ENCODE assay signal across 7 cellular contexts in the genomic region with DNA sequence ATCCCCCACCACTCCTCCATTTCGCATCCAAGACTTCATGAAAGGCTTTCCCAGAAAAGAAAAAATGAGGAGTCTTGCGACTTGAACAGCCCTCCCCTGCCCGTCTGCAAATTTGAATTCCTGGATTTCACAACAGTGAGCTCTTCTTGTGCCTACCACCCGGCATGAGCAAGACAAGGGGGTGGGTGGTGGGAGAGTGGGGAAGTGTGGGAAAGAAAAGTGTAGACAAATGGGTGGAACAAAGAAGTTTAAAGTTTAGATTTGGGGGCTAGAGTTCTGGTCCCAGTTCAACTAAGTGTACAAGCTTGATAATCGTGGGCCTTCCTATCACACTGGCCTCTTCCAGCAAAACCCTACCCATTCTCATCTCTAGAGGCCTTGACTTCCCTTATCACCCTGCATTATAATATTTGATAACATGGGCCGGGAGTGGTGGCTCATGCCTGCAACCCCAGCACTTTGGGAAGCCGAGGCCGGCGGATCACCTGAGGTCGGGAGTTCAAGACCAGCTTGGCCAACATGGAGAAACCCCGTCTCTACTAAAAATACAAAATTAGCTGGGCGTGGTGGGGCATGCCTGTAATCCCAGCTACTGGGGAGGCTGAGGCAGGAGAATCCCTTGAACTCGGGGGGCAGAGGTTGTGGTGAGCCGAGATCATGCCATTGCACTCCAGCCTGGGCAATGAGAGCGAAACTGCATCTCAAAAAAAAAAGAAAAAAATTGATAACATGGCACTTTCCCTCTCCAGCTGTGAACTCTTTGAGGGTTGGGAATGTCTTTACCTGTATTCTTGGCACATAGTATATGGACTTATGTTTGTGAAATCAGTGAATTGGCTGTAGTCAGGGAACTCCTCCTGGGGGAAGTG. TPM values are rescaled to one million over a fixed set of nuclear protein-coding genes. Genes with fewer than 3 reads are reported as not detected.
DNase-seq lines count a peak whose midpoint lies in the region; ATAC-seq and TF ChIP-seq lines count a peak whose summit lies in the region.

No MANE protein-coding gene starts in this region.

- no peaks in the 10 kb centered on the region for H3K9me3 ChIP-seq in iPS DF 6.9 (ENCODE audit: control insufficient read depth, insufficient read depth, low read length)

- 0 out of 2 replicates have a peak, but pooled peaks cover 7% of the 10 kb centered on the region for H3K36me3 ChIP-seq in iPS DF 6.9 (ENCODE audit: control insufficient read depth, insufficient read depth, low read length)

- no peak for DNase-seq in HL-60 (ENCODE audit: low read depth in 1 of 2, low spot score in 1 of 2)
- no peak for DNase-seq in activated CD4-positive, alpha-beta memory T cell treated with anti-CD3 and anti-CD28 coated beads, Interleukin-2, amount 10 ng/mL, durations not matched to agents 7 days and 5 days
- no peak for DNase-seq in iPS DF 6.9 (ENCODE audit: low read depth, low spot score)
- no peak for DNase-seq in stimulated activated naive B cell treated with anti-CD40 and anti-IgM and Interleukin-4, amounts not matched to agents 10 μg/mL and 1 μg/mL and 100 μg/mL, for 72 hours
- no peak for DNase-seq in foreskin melanocyte

- H3K27ac ChIP-seq in HL-60 (replicated peaks) (peak overlapping the region; percentile 66), iPS DF 6.9 (ENCODE audit: low read length) (no peak overlapping the region)

- H3K36me3 Mint-ChIP-seq in activated CD4-positive, alpha-beta memory T cell treated with anti-CD3 and anti-CD28 coated beads, Interleukin-2, amount 10 ng/mL, durations not matched to agents 7 days and 5 days (ENCODE audit: low read depth), result peaks cover 86% of the 10 kb centered on the region
- H3K36me3 Mint-ChIP-seq in stimulated activated naive B cell treated with anti-CD40 and anti-IgM and Interleukin-4, amounts not matched to agents 10 μg/mL and 1 μg/mL and 100 μg/mL, for 72 hours, result peaks cover 54 to 72% of the 10 kb centered on the region in 2 donors

- H3K27me3 Mint-ChIP-seq in activated CD4-positive, alpha-beta memory T cell treated with anti-CD3 and anti-CD28 coated beads, Interleukin-2, amount 10 ng/mL, durations not matched to agents 7 days and 5 days, result no peaks in the 10 kb centered on the region
- H3K27me3 Mint-ChIP-seq in stimulated activated naive B cell treated with anti-CD40 and anti-IgM and Interleukin-4, amounts not matched to agents 10 μg/mL and 1 μg/mL and 100 μg/mL, for 72 hours, result no peaks in the 10 kb centered on the region

- H3K27me3 ChIP-seq in HL-60 (ENCODE audit: insufficient read depth, poor library complexity, severe bottlenecking) (no peaks in the 10 kb centered on the region), iPS DF 6.9 (ENCODE audit: control insufficient read depth, insufficient read depth, low read length) (no peaks in the 10 kb centered on the region)

- H3K9me3 Mint-ChIP-seq in activated CD4-positive, alpha-beta memory T cell treated with anti-CD3 and anti-CD28 coated beads, Interleukin-2, amount 10 ng/mL, durations not matched to agents 7 days and 5 days, result no peaks in the 10 kb centered on the region
- H3K9me3 Mint-ChIP-seq in stimulated activated naive B cell treated with anti-CD40 and anti-IgM and Interleukin-4, amounts not matched to agents 10 μg/mL and 1 μg/mL and 100 μg/mL, for 72 hours, result no peaks in the 10 kb centered on the region

- 0 out of 2 replicates have a peak, but pooled peaks cover 2% of the 10 kb centered on the region for H3K4me1 ChIP-seq in iPS DF 6.9 (ENCODE audit: control insufficient read depth, insufficient read depth, low read length)

- TF ChIP-seq CTCF in HL-60 (IDR thresholded peaks at IDR 0.05; ENCODE audit: insufficient read depth, low read length), result no peak

- peak overlapping the region; percentile 95 for H3K4me3 Mint-ChIP-seq in activated CD4-positive, alpha-beta memory T cell treated with anti-CD3 and anti-CD28 coated beads, Interleukin-2, amount 10 ng/mL, durations not matched to agents 7 days and 5 days
- peak overlapping the region; percentile 95 to 97 for H3K4me3 Mint-ChIP-seq in stimulated activated naive B cell treated with anti-CD40 and anti-IgM and Interleukin-4, amounts not matched to agents 10 μg/mL and 1 μg/mL and 100 μg/mL, for 72 hours

- peak overlapping the region; percentile 87 for H3K27ac Mint-ChIP-seq in activated CD4-positive, alpha-beta memory T cell treated with anti-CD3 and anti-CD28 coated beads, Interleukin-2, amount 10 ng/mL, durations not matched to agents 7 days and 5 days
- H3K27ac Mint-ChIP-seq in stimulated activated naive B cell treated with anti-CD40 and anti-IgM and Interleukin-4, amounts not matched to agents 10 μg/mL and 1 μg/mL and 100 μg/mL, for 72 hours, result peak overlapping the region; percentile 92

- CTCF ChIA-PET in activated CD4-positive, alpha-beta memory T cell treated with anti-CD3 and anti-CD28 coated beads, Interleukin-2, amount 10 ng/mL, durations not matched to agents 7 days and 5 days (lab: Charles Lee), result interaction anchor here (0.7 to 2.9 kb wide), 7 partner anchors 9 to 291 kb away, joined by 3 to 11 read pairs (median 3); partner anchors contain the start of genes ABHD16A, BAG6 and CLIC1

- POLR2A ChIA-PET in activated CD4-positive, alpha-beta memory T cell treated with anti-CD3 and anti-CD28 coated beads, Interleukin-2, amount 10 ng/mL, durations not matched to agents 7 days and 5 days (lab: Charles Lee), result interaction anchor here (0.7 to 8.1 kb wide), 21 partner anchors 8 to 175 kb away, joined by 3 to 278 read pairs (median 5); partner anchors contain the start of genes ABHD16A, APOM, BAG6 and DDX39B

- no peak for ATAC-seq in stimulated activated naive B cell treated with anti-CD40 and anti-IgM and Interleukin-4, amounts not matched to agents 10 μg/mL and 1 μg/mL and 100 μg/mL, for 72 hours (replicated peaks)
- ATAC-seq in HG03354 (IDR thresholded peaks at IDR 0.05; ENCODE audit: poor library complexity, severe bottlenecking, unreplicated experiment), result no peak
- ATAC-seq in GM21367 (IDR thresholded peaks at IDR 0.05; ENCODE audit: unreplicated experiment), result no peak

- peaks cover 82% of the 10 kb centered on the region for H3K4me1 Mint-ChIP-seq in activated CD4-positive, alpha-beta memory T cell treated with anti-CD3 and anti-CD28 coated beads, Interleukin-2, amount 10 ng/mL, durations not matched to agents 7 days and 5 days
- peaks cover 57 to 85% of the 10 kb centered on the region in 2 donors for H3K4me1 Mint-ChIP-seq in stimulated activated naive B cell treated with anti-CD40 and anti-IgM and Interleukin-4, amounts not matched to agents 10 μg/mL and 1 μg/mL and 100 μg/mL, for 72 hours

- peak overlapping the region; percentile 73 for H3K4me3 ChIP-seq in HL-60 (replicated peaks; ENCODE audit: insufficient read depth, low read length)
- H3K4me3 ChIP-seq in iPS DF 6.9 (ENCODE audit: low read length), result peak overlapping the region; percentile 77; the same call in 1 of the 2 replicates

- WGBS in iPS DF 6.9 (ENCODE audit: insufficient coverage, insufficient read length), result no CpG with 5 or more reads among the region's 15 CpGs

RNA-seq across cellular contexts. Expression of gene C6orf47, which starts 0.7 kb away (rescaled TPM):
- total RNA-seq in activated CD4-positive, alpha-beta memory T cell treated with anti-CD3 and anti-CD28 coated beads, Interleukin-2, amount 10 ng/mL, durations not matched to agents 7 days and 5 days, result 10 to 100 TPM; 26.4 to 26.7 TPM

RNA-seq across cellular contexts. Expression of gene GPANK1, which starts 3.6 kb away (rescaled TPM):
- 10 to 100 TPM; 33.6 to 35.2 TPM for total RNA-seq in activated CD4-positive, alpha-beta memory T cell treated with anti-CD3 and anti-CD28 coated beads, Interleukin-2, amount 10 ng/mL, durations not matched to agents 7 days and 5 days

RNA-seq across cellular contexts. Expression of gene CSNK2B, which starts 4.6 kb away (rescaled TPM):
- 100 to 1,000 TPM; 199 to 212 TPM for total RNA-seq in activated CD4-positive, alpha-beta memory T cell treated with anti-CD3 and anti-CD28 coated beads, Interleukin-2, amount 10 ng/mL, durations not matched to agents 7 days and 5 days

RNA-seq across cellular contexts. Expression of gene APOM, which starts 5.5 kb away (rescaled TPM):
- total RNA-seq in activated CD4-positive, alpha-beta memory T cell treated with anti-CD3 and anti-CD28 coated beads, Interleukin-2, amount 10 ng/mL, durations not matched to agents 7 days and 5 days, result 1 to 10 TPM; 2.9 to 3.6 TPM

RNA-seq across cellular contexts. Expression of gene LY6G5B, which starts 8.5 kb away (rescaled TPM):
- 10 to 100 TPM; 16.7 to 17.2 TPM for total RNA-seq in activated CD4-positive, alpha-beta memory T cell treated with anti-CD3 and anti-CD28 coated beads, Interleukin-2, amount 10 ng/mL, durations not matched to agents 7 days and 5 days
